Comparison of ENCODE assay signal across 21 cellular contexts in the genomic region with DNA sequence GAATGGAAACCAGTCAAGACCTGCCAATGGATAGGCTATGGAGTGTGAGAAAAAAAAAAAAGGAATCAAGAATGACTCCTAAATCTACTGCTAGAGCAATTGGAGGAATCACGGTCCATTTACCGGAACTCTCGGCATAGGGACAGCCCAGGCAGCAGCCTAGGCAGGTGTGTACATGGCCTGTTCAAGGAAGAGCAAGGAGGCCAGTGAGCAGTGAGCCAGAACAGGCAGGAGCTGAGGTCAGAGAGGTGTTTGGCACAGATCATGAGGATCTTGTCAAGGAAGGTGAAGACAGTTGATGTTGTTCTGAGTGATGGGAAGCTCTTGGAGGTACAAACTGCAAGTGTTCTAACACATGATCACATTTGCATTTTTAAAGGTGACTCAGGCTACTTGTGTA. TPM values are rescaled to one million over a fixed set of nuclear protein-coding genes. Genes with fewer than 3 reads are reported as not detected.
"Had no signal": no experiment of that assay in that cellular context is flagged by ENCODE, and none has a peak within 500 bp of the region (broad histone marks: within the 10 kb centered on the region; RNA-seq: fewer than 3 reads in every experiment).

No MANE protein-coding gene starts in this region.

- ATAC-seq: HepG2, Panc1, T-cell had no signal

- DNase-seq: IMR-90, Karpas-422, KG1, MG63, NCI-H1092, NCI-H1105 treated with DMSO at 0.1 percent for 48 hours, NCI-H1417 treated with DMSO at 0.1 percent for 48 hours, NCI-H146, NCI-H1694 treated with DMSO at 0.1 percent for 48 hours, NCI-H2081, NCI-H2107, NCI-H2227 treated with DMSO at 0.1 percent for 48 hours, NCI-H524, NCI-H774, SHP77, SK-N-SH, SW 1271, T-cell had no signal

- H3K36me3 Mint-ChIP-seq: T-cell had no signal

- H3K9me3 Mint-ChIP-seq: T-cell had no signal

- H3K4me3 ChIP-seq: MG63 had no signal

- H3K4me3 Mint-ChIP-seq: T-cell had no signal

- H3K27ac Mint-ChIP-seq: T-cell had no signal

RNA-seq across cellular contexts. Expression of a gene that starts 55.5 kb away (rescaled TPM):
- total RNA-seq: HepG2, OCI-LY7, T-cell had no signal
